Comparison of ENCODE assay signal across 8 cellular contexts in the genomic region with DNA sequence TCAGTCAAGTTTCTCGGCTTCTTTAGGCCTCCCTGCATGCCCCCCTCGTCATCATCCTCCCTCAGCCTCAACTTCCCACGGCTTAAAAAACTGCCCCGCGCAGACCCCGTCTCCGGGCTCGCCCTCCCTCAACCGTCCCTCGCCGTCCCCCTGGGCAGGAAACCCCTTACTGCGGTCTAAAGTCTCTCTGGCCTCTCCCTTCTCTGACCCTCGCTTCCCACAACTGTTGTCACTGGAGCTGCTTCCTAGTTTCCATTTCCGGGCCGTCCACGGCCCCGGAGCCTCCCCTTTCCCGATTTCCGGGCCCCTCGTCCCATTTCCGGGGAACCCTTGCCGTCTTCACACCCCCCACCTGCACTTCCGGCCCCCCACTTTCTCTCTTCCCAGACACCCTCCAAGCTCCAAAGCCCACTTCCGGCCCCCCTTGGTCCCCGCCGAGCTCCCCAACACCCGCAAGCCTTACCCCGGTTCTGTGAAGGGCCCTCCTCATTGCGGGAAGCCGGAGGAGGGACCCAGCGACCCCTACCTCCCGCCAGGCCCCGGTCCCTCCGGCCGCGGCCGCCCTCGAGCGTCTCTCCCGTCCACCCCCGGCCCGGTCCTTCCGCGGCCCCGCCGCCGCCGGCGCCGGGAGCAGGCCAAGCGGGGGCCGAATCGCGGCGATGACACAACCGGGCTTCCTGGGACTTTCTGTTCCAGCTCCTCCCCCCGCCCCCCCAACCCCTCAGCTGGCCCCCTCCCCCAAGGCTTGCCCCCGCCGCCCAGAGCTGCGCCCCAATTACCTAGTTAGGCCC. TPM values are rescaled to one million over a fixed set of nuclear protein-coding genes. Genes with fewer than 3 reads are reported as not detected.
DNase-seq lines count a peak whose midpoint lies in the region; ATAC-seq and TF ChIP-seq lines count a peak whose summit lies in the region.

No MANE protein-coding gene starts in this region.

- H3K27ac ChIP-seq in KMS-11 (peak overlapping the region; percentile 71), hepatocyte (peak overlapping the region; percentile 100)

- H3K27me3 ChIP-seq in KMS-11 (ENCODE audit: insufficient read depth, low read depth) (no peaks in the 10 kb centered on the region), hepatocyte (no peaks in the 10 kb centered on the region)

- DNase-seq in ELR (ENCODE audit: low read depth) = peak; percentile 85
- DNase-seq in T-helper 1 cell = peak; percentile 50 to 75 (median 58)
- DNase-seq in anterior cingulate cortex (lab: John Stamatoyannopoulos, UW) = peak in 57 of 58 donors; percentile 24 to 88 (median 72)
- DNase-seq in hepatocyte (ENCODE audit: low spot score) = peak; percentile 78
- DNase-seq in retina = peak; percentile 80
- no peak for DNase-seq in cortex of kidney (lab: John Stamatoyannopoulos, UW)

- no peaks in the 10 kb centered on the region for H3K9me3 ChIP-seq in hepatocyte (ENCODE audit: low read depth)

- H3K4me3 ChIP-seq in KMS-11 (IDR thresholded peaks at IDR 0.05; ENCODE audit: insufficient read depth, low read depth, low read length) = no peak overlapping the region
- peak overlapping the region; percentile 61 for H3K4me3 ChIP-seq in hepatocyte

- H3K9ac ChIP-seq in KMS-11 = peak overlapping the region; percentile 73

- WGBS in hepatocyte (ENCODE audit: low lambda C conversion rate, missing lambda C conversion rate) = under 1% methylated on average over 24 of the region's 60 CpGs

- H3K79me2 ChIP-seq in KMS-11 (ENCODE audit: insufficient read depth, low read depth) (peaks cover 47% of the 10 kb centered on the region), hepatocyte (peaks cover 82% of the 10 kb centered on the region)

- H3K4me1 ChIP-seq in KMS-11 (ENCODE audit: low read depth, poor library complexity, severe bottlenecking) = peaks cover 9% of the 10 kb centered on the region
- peaks cover 5% of the 10 kb centered on the region for H3K4me1 ChIP-seq in hepatocyte (ENCODE audit: insufficient read depth)

- no peaks in the 10 kb centered on the region for H3K9me2 ChIP-seq in hepatocyte (replicated peaks; ENCODE audit: insufficient read depth)

- ATAC-seq in GM21786 (IDR thresholded peaks at IDR 0.05; ENCODE audit: unreplicated experiment) = peak; percentile 12

- peak overlapping the region; percentile 44; the same call in 1 of the 2 replicates for H2AFZ ChIP-seq in KMS-11 (ENCODE audit: low read depth)
- H2AFZ ChIP-seq in hepatocyte = peak overlapping the region; percentile 73

- TF ChIP-seq CTCF in KMS-11 (conservative IDR thresholded peaks at IDR 0.05; ENCODE audit: low read depth, low read length) (no peak), hepatocyte (IDR thresholded peaks at IDR 0.05; ENCODE audit: poor library complexity) (no peak)

- H4K20me1 ChIP-seq in KMS-11 (ENCODE audit: insufficient read depth) = no peaks in the 10 kb centered on the region
- peaks cover 48% of the 10 kb centered on the region for H4K20me1 ChIP-seq in hepatocyte (ENCODE audit: insufficient read depth, poor library complexity, severe bottlenecking)

- H3K4me2 ChIP-seq in KMS-11 (peak overlapping the region; percentile 47), hepatocyte (peak overlapping the region; percentile 84)

- H3K36me3 ChIP-seq in KMS-11 (ENCODE audit: insufficient read depth) (0 out of 2 replicates have a peak, but pooled peaks cover 2% of the 10 kb centered on the region), hepatocyte (replicated peaks; ENCODE audit: insufficient read depth, low read depth) (no peaks in the 10 kb centered on the region)

RNA-seq across cellular contexts. Expression of a gene that starts 0.5 kb away (rescaled TPM):
- 130 and 136 TPM in 2 replicates for total RNA-seq in hepatocyte
- polyA plus RNA-seq in hepatocyte = 33.8 and 40.7 TPM in 2 replicates

RNA-seq across cellular contexts. Expression of a gene that starts 1.0 kb away (rescaled TPM):
- total RNA-seq in hepatocyte = 2.8 and 6.1 TPM in 2 replicates
- polyA plus RNA-seq in hepatocyte = 2.6 and 3.8 TPM in 2 replicates
